16 cellular contexts compared by ENCODE assay signal in genomic region chr1:5348732-5349465, GRCh38.
DNase-seq lines count a peak whose midpoint lies in the region; ATAC-seq and TF ChIP-seq lines count a peak whose summit lies in the region.
"Had no signal": no experiment of that assay in that cellular context is flagged by ENCODE, and none has a peak within 500 bp of the region (broad histone marks: within the 10 kb centered on the region; RNA-seq: fewer than 3 reads in every experiment).

No MANE protein-coding gene starts in this region.

- CTCF ChIA-PET in CD8-positive, alpha-beta T cell (lab: Charles Lee), result interaction anchor here (0.8 kb wide), 1 partner anchor 11 kb away, joined by 3 read pairs; no protein-coding TSS in a partner anchor

- no peak overlapping the region for H2BK120ac ChIP-seq in neuronal stem cell (ENCODE audit: low read depth, low read length)

- H2AK5ac ChIP-seq in neuronal stem cell (ENCODE audit: low read depth, low read length), result no peak overlapping the region

- no peak overlapping the region for H4K91ac ChIP-seq in neuronal stem cell (ENCODE audit: low read depth, low read length, poor library complexity)

- H3K4ac ChIP-seq in neuronal stem cell (ENCODE audit: low read length), result no peak overlapping the region

- H4K8ac ChIP-seq in neuronal stem cell (ENCODE audit: low read depth, low read length), result no peak overlapping the region

- peak overlapping the region; percentile 29 for H3K27ac Mint-ChIP-seq in CD8-positive, alpha-beta T cell
- no peak overlapping the region for H3K27ac Mint-ChIP-seq in central memory CD8-positive, alpha-beta T cell (ENCODE audit: low read depth)

- H3K4me3 Mint-ChIP-seq in CD8-positive, alpha-beta T cell, result no peak overlapping the region
- H3K4me3 Mint-ChIP-seq in central memory CD8-positive, alpha-beta T cell, result no peak overlapping the region

- no CpG with 5 or more reads among the region's 15 CpGs for WGBS in neuronal stem cell (ENCODE audit: extremely low coverage in 2 of 2, insufficient read length in 2 of 2, insufficient replicate concordance in 1 of 2), 2 donors

- H3K9ac ChIP-seq in neuronal stem cell (ENCODE audit: low read depth, low read length, poor library complexity), result no peak overlapping the region
- H3K9ac ChIP-seq: KMS-11 had no signal

- H3K9me3 ChIP-seq in CD8-positive, alpha-beta T cell (ENCODE audit: low read length), result no peaks in the 10 kb centered on the region
- no peaks in the 10 kb centered on the region for H3K9me3 ChIP-seq in neuronal stem cell (replicated peaks in 1 of 2; ENCODE audit: control insufficient read depth in 2 of 2, insufficient read depth in 1 of 2, low read depth in 1 of 2, low read length in 2 of 2)
- H3K9me3 ChIP-seq: Caco-2, SJCRH30 had no signal

- H3K18ac ChIP-seq in neuronal stem cell (ENCODE audit: low read length), result peak overlapping the region; percentile 6

- no peak overlapping the region for H2BK12ac ChIP-seq in neuronal stem cell (ENCODE audit: low read length)

- no peak overlapping the region for H3K23ac ChIP-seq in neuronal stem cell (ENCODE audit: low read depth, low read length, poor library complexity)

- H3K36me3 Mint-ChIP-seq in CD8-positive, alpha-beta T cell, result no peaks in the 10 kb centered on the region
- no peaks in the 10 kb centered on the region for H3K36me3 Mint-ChIP-seq in central memory CD8-positive, alpha-beta T cell (ENCODE audit: insufficient read depth)

- intact Hi-C loops in CD8-positive, alpha-beta T cell (cut with DNase I, micrococcal nuclease), result no loop called here

- no peaks in the 10 kb centered on the region for H3K27me3 Mint-ChIP-seq in CD8-positive, alpha-beta T cell (ENCODE audit: low read depth)
- no peaks in the 10 kb centered on the region for H3K27me3 Mint-ChIP-seq in central memory CD8-positive, alpha-beta T cell

- no peak overlapping the region for H2BK5ac ChIP-seq in neuronal stem cell (ENCODE audit: low read length)

- peak; percentile 42 for ATAC-seq in CD8-positive, alpha-beta T cell
- peak; percentile 52 for ATAC-seq in central memory CD8-positive, alpha-beta T cell (replicated peaks; ENCODE audit: extremely low read depth, poor library complexity, severe bottlenecking)

- H2AFZ ChIP-seq in neuronal stem cell (ENCODE audit: low read length), result no peak overlapping the region
- H2AFZ ChIP-seq: PC-9 had no signal

- no peaks in the 10 kb centered on the region for H3K27me3 ChIP-seq in CD8-positive, alpha-beta T cell (ENCODE audit: insufficient read depth, low read length)
- no peaks in the 10 kb centered on the region for H3K27me3 ChIP-seq in neuronal stem cell (ENCODE audit: control insufficient read depth in 3 of 3, insufficient read depth in 3 of 3, low read depth in 1 of 3, low read length in 3 of 3)

- H3K14ac ChIP-seq in neuronal stem cell (ENCODE audit: low read length), result no peak overlapping the region

- H3K36me3 ChIP-seq in CD8-positive, alpha-beta T cell (ENCODE audit: insufficient read depth, low read length), result no peaks in the 10 kb centered on the region
- H3K36me3 ChIP-seq in neuronal stem cell (replicated peaks in 1 of 2; ENCODE audit: control insufficient read depth in 2 of 2, insufficient read depth in 2 of 2, low read length in 2 of 2), result no peaks in the 10 kb centered on the region
- H3K36me3 ChIP-seq: SJCRH30 had no signal

- H3K27ac ChIP-seq in CD8-positive, alpha-beta T cell (ENCODE audit: low read depth, low read length), result no peak overlapping the region
- no peak overlapping the region for H3K27ac ChIP-seq in neuronal stem cell (replicated peaks; ENCODE audit: low read length)
- H3K27ac ChIP-seq: C4-2B, KMS-11, PC-9, SJCRH30 had no signal

- H3K4me2 ChIP-seq in neuronal stem cell (ENCODE audit: insufficient read depth, low read length, poor library complexity, severe bottlenecking), result no peak overlapping the region
- H3K4me2 ChIP-seq: KMS-11, PC-9 had no signal

- POLR2A ChIA-PET in CD8-positive, alpha-beta T cell (lab: Charles Lee), result no interaction called here

- H3K9me3 Mint-ChIP-seq in CD8-positive, alpha-beta T cell, result no peaks in the 10 kb centered on the region
- peaks cover 5% of the 10 kb centered on the region for H3K9me3 Mint-ChIP-seq in central memory CD8-positive, alpha-beta T cell

- no peak for TF ChIP-seq CTCF in CD8-positive, alpha-beta T cell (IDR thresholded peaks at IDR 0.05)

- H3K4me1 ChIP-seq in CD8-positive, alpha-beta T cell (ENCODE audit: insufficient read depth, low read length), result peaks cover 7% of the 10 kb centered on the region
- H3K4me1 ChIP-seq in neuronal stem cell (ENCODE audit: control insufficient read depth in 2 of 2, insufficient read depth in 1 of 2, low read depth in 1 of 2, low read length in 2 of 2), result peaks cover 0 to 4% of the 10 kb centered on the region in 2 donors
- H3K4me1 ChIP-seq: Caco-2, SJCRH30 had no signal

- no peak overlapping the region for H3K4me3 ChIP-seq in CD8-positive, alpha-beta T cell (ENCODE audit: low read depth, low read length)
- no peak overlapping the region for H3K4me3 ChIP-seq in neuronal stem cell (ENCODE audit: low read length in 2 of 2)
- H3K4me3 ChIP-seq: PC-9, SJCRH30 had no signal

- no peaks in the 10 kb centered on the region for H3K79me1 ChIP-seq in neuronal stem cell (ENCODE audit: low read depth, low read length)

- no peak overlapping the region for H2BK15ac ChIP-seq in neuronal stem cell (ENCODE audit: low read length)

- DNase-seq in CD8-positive, alpha-beta T cell, result peak in 1 of 7 experiments; percentile 39
- DNase-seq in RKO (ENCODE audit: low spot score), result peak; percentile 2
- peak in 1 of 2 donors; percentile 20 for DNase-seq in central memory CD8-positive, alpha-beta T cell (ENCODE audit: low spot score in 2 of 2)
- DNase-seq in neuronal stem cell (ENCODE audit: low spot score), result no peak
- DNase-seq in NCI-H146 (lab: John Stamatoyannopoulos, UW), result no peak
- DNase-seq in SW 1271 (lab: John Stamatoyannopoulos, UW), result no peak
- DNase-seq in inferior parietal cortex (ENCODE audit: extremely low spot score), result no peak
- DNase-seq: ACHN, Caco-2, EL, MV-4-11, NCI-H526, PC-9 had no signal

- H3K4me1 Mint-ChIP-seq in CD8-positive, alpha-beta T cell (ENCODE audit: low read depth), result peaks cover 21% of the 10 kb centered on the region
- peaks cover 20% of the 10 kb centered on the region for H3K4me1 Mint-ChIP-seq in central memory CD8-positive, alpha-beta T cell
